ENCODE assay signal across 1 cellular context in genomic region chr14:103099081-103099732, GRCh38.
TF ChIP-seq lines count a peak whose summit lies in the region.

No MANE protein-coding gene starts in this region.

TF ChIP-seq in HepG2, 621 proteins besides CTCF, POLR2A, EP300 and RAD21 (continued from another document and continues in another):
- no peak for TF ChIP-seq THYN1 (CRISPR knock-in tag; IDR thresholded peaks at IDR 0.05; ENCODE audit: borderline replicate concordance, low read depth)
- peak; percentile 68 for TF ChIP-seq UBTF (CRISPR knock-in tag; IDR thresholded peaks at IDR 0.05)
- peak; percentile 89 for TF ChIP-seq MYC (CRISPR knock-in tag; IDR thresholded peaks at IDR 0.05; ENCODE audit: borderline replicate concordance)
- peak; percentile 60; the same call in 1 of the 2 replicates for TF ChIP-seq AHDC1 (CRISPR knock-in tag; IDR thresholded peaks at IDR 0.05; ENCODE audit: borderline replicate concordance)
- 0 out of 2 replicates have a peak, but pooled peaks have one; percentile 8 for TF ChIP-seq ZNF431 (CRISPR knock-in tag; IDR thresholded peaks at IDR 0.05; ENCODE audit: borderline replicate concordance, low read depth)
- TF ChIP-seq PAF1 (CRISPR knock-in tag; IDR thresholded peaks at IDR 0.05), result no peak
- 0 out of 2 replicates have a peak, but pooled peaks have one; percentile 26 for TF ChIP-seq ZNF501 (CRISPR knock-in tag; IDR thresholded peaks at IDR 0.05)
- 0 out of 2 replicates have a peak, but pooled peaks have one; percentile 43 for TF ChIP-seq DNMT3B (CRISPR knock-in tag; conservative IDR thresholded peaks at IDR 0.05)
- no peak for TF ChIP-seq ZNF562 (CRISPR knock-in tag; IDR thresholded peaks at IDR 0.05; ENCODE audit: borderline replicate concordance)
- TF ChIP-seq MED13 (CRISPR knock-in tag; IDR thresholded peaks at IDR 0.05), result peak; percentile 91
- no peak for TF ChIP-seq TFDP2 (CRISPR knock-in tag; IDR thresholded peaks at IDR 0.05)
- TF ChIP-seq LCORL (IDR thresholded peaks at IDR 0.05), result peak; percentile 43; the same call in 1 of the 2 replicates
- TF ChIP-seq LCORL (CRISPR knock-in tag; IDR thresholded peaks at IDR 0.05), result peak; percentile 99
- no peak for TF ChIP-seq SP1 (IDR thresholded peaks at IDR 0.05)
- peak; percentile 88 for TF ChIP-seq SP1 (CRISPR knock-in tag; IDR thresholded peaks at IDR 0.05)
- TF ChIP-seq SKIL (CRISPR knock-in tag; IDR thresholded peaks at IDR 0.05; ENCODE audit: borderline replicate concordance), result peak; percentile 92
- TF ChIP-seq ZNF547 (CRISPR knock-in tag; IDR thresholded peaks at IDR 0.05), result no peak; the same call in 1 of the 2 replicates
- TF ChIP-seq POGZ (CRISPR knock-in tag; IDR thresholded peaks at IDR 0.05), result peak; percentile 19; the same call in 1 of the 2 replicates
- no peak for TF ChIP-seq KMT2A (CRISPR knock-in tag; IDR thresholded peaks at IDR 0.05)
- TF ChIP-seq FOXP4 (CRISPR knock-in tag; IDR thresholded peaks at IDR 0.05), result peak; percentile 89
- no peak for TF ChIP-seq NBN (conservative IDR thresholded peaks at IDR 0.05)
- TF ChIP-seq ZFAT (CRISPR knock-in tag; conservative IDR thresholded peaks at IDR 0.05), result no peak
- peak; percentile 43; the same call in 1 of the 2 replicates for TF ChIP-seq ZNF333 (CRISPR knock-in tag; IDR thresholded peaks at IDR 0.05; ENCODE audit: borderline replicate concordance)
- TF ChIP-seq ZNF331 (CRISPR knock-in tag; IDR thresholded peaks at IDR 0.05), result peak; percentile 92
- 0 out of 2 replicates have a peak, but pooled peaks have one; percentile 21 for TF ChIP-seq ZNF691 (CRISPR knock-in tag; IDR thresholded peaks at IDR 0.05; ENCODE audit: borderline replicate concordance, low read depth)
- no peak for TF ChIP-seq ZNF282 (IDR thresholded peaks at IDR 0.05; ENCODE audit: partially characterized antibody)
- TF ChIP-seq NRL (CRISPR knock-in tag; IDR thresholded peaks at IDR 0.05; ENCODE audit: borderline replicate concordance), result 0 out of 2 replicates have a peak, but pooled peaks have one; percentile 6
- no peak for TF ChIP-seq RFXANK (CRISPR knock-in tag; IDR thresholded peaks at IDR 0.05)
- TF ChIP-seq ZBTB25 (CRISPR knock-in tag; IDR thresholded peaks at IDR 0.05), result peak; percentile 77
- TF ChIP-seq MZF1 (CRISPR knock-in tag; IDR thresholded peaks at IDR 0.05; ENCODE audit: borderline replicate concordance), result 0 out of 2 replicates have a peak, but pooled peaks have one; percentile 55
- peak; percentile 81 for TF ChIP-seq ZNF609 (CRISPR knock-in tag; IDR thresholded peaks at IDR 0.05; ENCODE audit: borderline replicate concordance)
- no peak for TF ChIP-seq CC2D1A (CRISPR knock-in tag; IDR thresholded peaks at IDR 0.05)
- TF ChIP-seq HNF1B (CRISPR knock-in tag; IDR thresholded peaks at IDR 0.05), result peak; percentile 95
- no peak for TF ChIP-seq ZNF878 (CRISPR knock-in tag; IDR thresholded peaks at IDR 0.05)
- TF ChIP-seq ZNF850 (CRISPR knock-in tag; conservative IDR thresholded peaks at IDR 0.05), result no peak
- TF ChIP-seq HOXD1 (CRISPR knock-in tag; IDR thresholded peaks at IDR 0.05), result peak; percentile 84; the same call in 1 of the 2 replicates
- TF ChIP-seq ATF7 (IDR thresholded peaks at IDR 0.05), result no peak
- peak; percentile 38; the same call in 1 of the 2 replicates for TF ChIP-seq ATF7 (CRISPR knock-in tag; IDR thresholded peaks at IDR 0.05)
